ENCODE assay signal across 2 cellular contexts in the genomic region with DNA sequence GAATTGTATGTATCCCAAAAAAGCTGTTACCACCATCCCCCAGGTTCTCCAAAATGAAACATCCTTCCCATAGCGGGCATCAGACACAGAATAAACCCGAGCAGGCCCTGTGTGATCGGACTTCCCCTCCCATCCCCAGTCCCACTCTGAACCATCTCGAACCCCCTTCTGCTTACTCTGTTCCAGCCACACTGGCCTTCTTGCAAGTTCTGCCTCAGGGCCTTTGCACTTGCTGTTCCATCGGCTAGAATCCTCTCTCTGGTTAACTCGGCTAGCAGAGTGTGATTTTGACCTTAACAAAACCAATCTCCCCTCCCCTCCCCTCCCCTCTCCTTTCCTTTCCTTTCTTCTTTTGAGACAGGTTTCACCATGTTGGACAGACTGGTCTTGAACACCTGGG.
TF ChIP-seq lines count a peak whose summit lies in the region.

No MANE protein-coding gene starts in this region.

TF ChIP-seq in HEK293, 187 proteins besides CTCF, POLR2A, EP300 and RAD21:
- no peak for TF ChIP-seq ZBTB17 (tag by site-specific recombination; IDR thresholded peaks at IDR 0.05)
- TF ChIP-seq ZNF10 (tag by site-specific recombination; IDR thresholded peaks at IDR 0.05): no peak
- no peak for TF ChIP-seq ZNF521 (tag by site-specific recombination; IDR thresholded peaks at IDR 0.05)
- no peak for TF ChIP-seq ZNF148 (tag by site-specific recombination; IDR thresholded peaks at IDR 0.05; ENCODE audit: borderline replicate concordance)
- 0 out of 2 replicates have a peak, but pooled peaks have one; percentile 32 for TF ChIP-seq ZNF280D (tag by site-specific recombination; IDR thresholded peaks at IDR 0.05)
- TF ChIP-seq YY2 (tag by site-specific recombination; IDR thresholded peaks at IDR 0.05): no peak
- TF ChIP-seq ZNF560 (tag by site-specific recombination; IDR thresholded peaks at IDR 0.05; ENCODE audit: borderline replicate concordance): no peak
- TF ChIP-seq ZNF623 (tag by site-specific recombination; IDR thresholded peaks at IDR 0.05): peak; percentile 96
- no peak for TF ChIP-seq ZNF169 (tag by site-specific recombination; IDR thresholded peaks at IDR 0.05)

TF ChIP-seq in K562, 482 proteins besides CTCF, POLR2A, EP300 and RAD21:
- TF ChIP-seq ERF (CRISPR knock-in tag; IDR thresholded peaks at IDR 0.05): no peak
- no peak for TF ChIP-seq BACH1 (tag; IDR thresholded peaks at IDR 0.05)
- peak; percentile 68 for TF ChIP-seq RBM25 (IDR thresholded peaks at IDR 0.05; ENCODE audit: low read depth, low read length, severe bottlenecking)
TF ChIP-seq in K562: peak in this region for 1.
